In the genomic region with DNA sequence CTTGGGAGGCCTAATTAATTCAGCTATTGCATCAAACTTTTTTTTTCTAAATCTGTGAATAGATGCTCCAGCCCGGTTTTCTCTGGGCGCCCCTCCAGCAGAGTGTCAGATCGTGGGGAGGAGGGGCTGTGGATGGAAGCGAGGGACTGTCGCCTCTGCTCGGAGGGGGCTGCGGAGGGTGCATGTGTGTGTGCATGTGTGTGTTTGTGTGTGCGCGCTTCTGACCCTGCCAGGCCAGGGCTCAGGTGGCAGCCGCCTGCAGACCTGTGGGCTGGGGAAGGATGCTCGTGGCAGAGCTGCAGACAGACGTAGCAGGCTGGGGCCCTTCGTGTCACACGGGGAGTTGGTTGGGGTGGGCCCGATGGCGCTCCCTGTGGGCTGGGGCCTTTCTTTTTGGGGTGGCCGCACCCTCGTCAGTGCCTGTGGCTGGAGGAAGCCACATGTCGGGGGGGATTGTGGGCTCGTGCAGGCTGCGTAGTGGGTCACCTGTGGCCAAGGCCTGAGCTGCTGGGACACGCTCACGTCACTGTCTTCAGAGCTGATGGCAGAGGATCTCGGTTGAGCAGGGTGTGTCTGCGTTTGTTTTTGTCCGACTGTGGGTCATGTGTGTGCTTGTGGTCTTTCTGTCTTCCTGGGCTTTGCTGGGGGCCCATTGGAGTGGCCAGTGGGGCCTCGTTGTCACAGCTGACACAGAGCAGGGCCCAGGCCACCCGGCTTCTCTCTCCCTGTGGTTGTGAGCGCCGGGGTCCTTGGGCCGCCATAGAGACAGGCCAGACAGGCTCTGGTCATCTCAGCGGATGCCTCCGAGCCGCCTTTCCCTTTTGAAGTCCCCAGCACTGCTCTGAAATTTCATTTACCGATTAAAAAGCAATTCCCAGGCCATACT, we compare ENCODE assay signal across 8 cellular contexts. TPM values are rescaled to one million over a fixed set of nuclear protein-coding genes. Genes with fewer than 3 reads are reported as not detected.
DNase-seq lines count a peak whose midpoint lies in the region; ATAC-seq and TF ChIP-seq lines count a peak whose summit lies in the region.

No MANE protein-coding gene starts in this region.

- ATAC-seq in GM21381 (IDR thresholded peaks at IDR 0.05; ENCODE audit: unreplicated experiment): no peak
- no peak for ATAC-seq in HG03280 (IDR thresholded peaks at IDR 0.05; ENCODE audit: unreplicated experiment)

- H3K9me3 ChIP-seq in MG63 (no peaks in the 10 kb centered on the region), left ventricle myocardium inferior (replicated peaks) (no peaks in the 10 kb centered on the region)

- intact Hi-C loops in left ventricle myocardium inferior (cut with micrococcal nuclease): loop anchor here (10.0 kb wide), 1 partner anchor 64 kb away; no protein-coding TSS in a partner anchor
- intact Hi-C loops in posterior vena cava (cut with DNase I): loop anchor here (5.0 kb wide), 3 partner anchors 39 to 86 kb away; a partner anchor contains a TSS

- H3K27me3 ChIP-seq in MG63 (no peaks in the 10 kb centered on the region), left ventricle myocardium inferior (ENCODE audit: low read depth) (no peaks in the 10 kb centered on the region)

- peaks cover 83% of the 10 kb centered on the region for H3K4me1 ChIP-seq in left ventricle myocardium inferior

- H3K36me3 ChIP-seq in MG63: peaks cover 39% of the 10 kb centered on the region
- H3K36me3 ChIP-seq in left ventricle myocardium inferior: no peaks in the 10 kb centered on the region

- peak overlapping the region; percentile 73 for H3K4me3 ChIP-seq in MG63
- H3K4me3 ChIP-seq in left ventricle myocardium inferior: peak overlapping the region; percentile 78

- H3K27ac ChIP-seq in 22Rv1 (peak overlapping the region; percentile 22; the same call in 1 of the 2 replicates), left ventricle myocardium inferior (replicated peaks) (peak overlapping the region; percentile 89)

- DNase-seq in MG63: no peak
- DNase-seq in activated naive CD4-positive, alpha-beta T cell treated with anti-CD3 and anti-CD28 coated beads, Interleukin-2, amount 50 U/mL, for 16 hours: peak; percentile 45
- no peak for DNase-seq in left ventricle myocardium inferior
- DNase-seq in putamen (ENCODE audit: low spot score): peak; percentile 78
- DNase-seq in posterior vena cava (ENCODE audit: low spot score): no peak

- TF ChIP-seq CTCF in 22Rv1 (IDR thresholded peaks at IDR 0.05): no peak
- TF ChIP-seq CTCF in left ventricle myocardium inferior (IDR thresholded peaks at IDR 0.05; ENCODE audit: borderline replicate concordance): no peak

RNA-seq across cellular contexts. Expression of a gene that starts 2.9 kb away (rescaled TPM):
- 7.7 and 9.2 TPM in 2 replicates for total RNA-seq in MG63 (2014; rRNA removed; shearing (Covaris generic); ENCODE audit: low replicate concordance)
- 37.9 TPM for total RNA-seq in left ventricle myocardium inferior
- total RNA-seq in posterior vena cava: 100 to 1,000 TPM; 104 to 111 TPM

RNA-seq across cellular contexts. Expression of a gene that starts 36.5 kb away (rescaled TPM):
- 30.4 and 75.0 TPM in 2 replicates for total RNA-seq in MG63 (2014; rRNA removed; shearing (Covaris generic); ENCODE audit: low replicate concordance)
- total RNA-seq in left ventricle myocardium inferior (37.0 TPM), posterior vena cava (10 to 100 TPM; 50.7 to 52.9 TPM)

Comparison
In these comparisons a context has a peak if more than half of its experiments do, and no peak if none do; other contexts are left out.
1. DNase-seq: peak in activated naive CD4-positive, alpha-beta T cell treated with anti-CD3 and anti-CD28 coated beads, Interleukin-2, amount 50 U/mL, for 16 hours (single experiment) and putamen (single experiment); none in MG63 (single experiment), left ventricle myocardium inferior (single experiment) and posterior vena cava (single experiment).